8 cellular contexts compared by ENCODE assay signal in the genomic region with DNA sequence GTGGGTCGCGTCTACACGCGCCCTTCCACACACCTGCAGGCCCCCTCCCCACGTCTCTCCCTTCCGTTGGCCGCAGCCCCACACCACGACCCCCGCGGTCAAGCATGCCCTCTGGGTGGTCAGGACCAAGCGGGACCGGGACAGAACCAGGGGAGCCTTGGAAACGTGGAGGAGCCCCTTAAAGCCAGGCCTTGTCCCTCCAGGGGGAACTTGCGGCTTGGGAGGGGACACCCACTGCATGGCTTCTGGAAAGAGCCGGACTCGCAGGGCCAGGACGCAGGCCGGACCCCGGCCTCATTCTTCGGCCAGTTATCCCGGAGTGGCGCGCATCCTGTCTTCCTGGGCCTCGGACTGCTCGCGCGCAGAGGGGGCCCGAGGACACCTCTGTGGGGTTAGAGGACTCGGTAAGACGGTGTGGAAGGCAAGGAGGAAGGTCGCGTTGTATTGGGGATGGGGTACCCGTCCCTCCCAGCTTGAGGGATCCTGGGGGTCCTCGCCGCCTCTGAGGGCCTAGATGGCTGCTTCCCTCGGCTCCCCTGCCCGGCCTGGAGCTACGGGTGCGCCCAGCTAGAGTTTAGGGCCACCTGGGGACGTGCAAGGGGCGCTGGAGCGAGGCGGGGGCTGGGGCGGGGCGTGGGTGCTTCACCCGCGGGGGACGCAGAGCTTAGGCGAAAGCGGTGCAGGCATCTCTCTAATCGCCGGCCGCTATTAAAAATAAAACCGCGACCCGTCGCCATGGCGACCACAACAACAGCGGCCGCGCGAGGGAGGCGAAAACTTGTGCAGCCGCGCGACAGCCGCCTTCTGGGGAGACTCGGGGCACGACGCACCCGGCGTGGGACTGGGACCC. TPM values are rescaled to one million over a fixed set of nuclear protein-coding genes. Genes with fewer than 3 reads are reported as not detected.
DNase-seq lines count a peak whose midpoint lies in the region; ATAC-seq and TF ChIP-seq lines count a peak whose summit lies in the region.

No MANE protein-coding gene starts in this region.

- CTCF ChIA-PET in WTC11 (lab: Charles Lee) = interaction anchor here (0.6 to 2.2 kb wide), 3 partner anchors 83 to 240 kb away, joined by 3 to 5 read pairs (median 3); no protein-coding TSS in a partner anchor

- H3K36me3 Mint-ChIP-seq in WTC11 = no peaks in the 10 kb centered on the region; the same call in 1 of the 2 replicates

- no peak for ATAC-seq in WTC11

- TF ChIP-seq CTCF in WTC11 (IDR thresholded peaks at IDR 0.05) (no peak), cardiac muscle cell (IDR thresholded peaks at IDR 0.05; ENCODE audit: low read depth, low read length) (no peak)

- peaks cover 52% of the 10 kb centered on the region for H3K27me3 Mint-ChIP-seq in WTC11 (ENCODE audit: low read depth)

- POLR2A ChIA-PET in WTC11 (lab: Charles Lee) = no interaction called here

- peaks cover 11% of the 10 kb centered on the region for H3K4me1 Mint-ChIP-seq in WTC11

- H3K27ac ChIP-seq in cardiac muscle cell = no peak overlapping the region

- no peaks in the 10 kb centered on the region for H3K36me3 ChIP-seq in cardiac muscle cell

- H3K27me3 ChIP-seq in cardiac muscle cell = peaks cover 40% of the 10 kb centered on the region

- H3K9me3 ChIP-seq in cardiac muscle cell (ENCODE audit: low read depth) = no peaks in the 10 kb centered on the region

- H3K27ac Mint-ChIP-seq in WTC11 = no peak overlapping the region

- H3K9me3 Mint-ChIP-seq in WTC11 = no peaks in the 10 kb centered on the region

- peak overlapping the region; percentile 65 for H3K4me3 Mint-ChIP-seq in WTC11

- peaks cover 8% of the 10 kb centered on the region for H3K4me1 ChIP-seq in cardiac muscle cell (ENCODE audit: low read depth)

- peak overlapping the region; percentile 27 for H3K4me3 ChIP-seq in cardiac muscle cell

- DNase-seq in stimulated activated CD4-positive, alpha-beta T cell treated with anti-CD3 and anti-CD28 coated beads, Interleukin-15, amount 100 ng/mL, for 24 hours = peak; percentile 41
- no peak for DNase-seq in stimulated activated CD4-positive, alpha-beta T cell treated with anti-CD3 and anti-CD28 coated beads, Interleukin-12 subunit alpha, Interleukin-12 subunit beta, amount 100 ng/mL, for 4 hours
- DNase-seq in WTC11 (ENCODE audit: low spot score) (peak; percentile 55), cardiac muscle cell (ENCODE audit: low read depth in 1 of 2, low spot score in 1 of 2) (peak; percentile 53 to 65), retina (peak; percentile 63), GM19238 (ENCODE audit: insufficient read length, low spot score) (no peak), DMS114 treated with DMSO at 0.1 percent for 48 hours (lab: John Stamatoyannopoulos, UW; ENCODE audit: unreplicated experiment) (no peak)
- no peak for DNase-seq in activated CD4-positive, CD25-positive, alpha-beta regulatory T cell treated with anti-CD3 and anti-CD28 coated beads, Interleukin-2, amount 50 U/mL, for 72 hours

TF ChIP-seq in WTC11, 78 proteins besides CTCF, POLR2A, EP300 and RAD21:
- 0 out of 2 replicates have a peak, but pooled peaks have one; percentile 46 for TF ChIP-seq KAT7 (CRISPR knock-in tag; IDR thresholded peaks at IDR 0.05; ENCODE audit: borderline replicate concordance)
- TF ChIP-seq MXD4 (CRISPR knock-in tag; IDR thresholded peaks at IDR 0.05; ENCODE audit: borderline replicate concordance) = no peak

RNA-seq across cellular contexts. Expression of gene PDGFA, which starts 1.8 kb away (rescaled TPM):
- 114 to 131 TPM (median 129 TPM) in 3 replicates for total RNA-seq in WTC11 (2021)
- 22.0 and 25.6 TPM in 2 replicates for total RNA-seq in cardiac muscle cell
- 6.5 and 7.7 TPM in 2 replicates for polyA plus RNA-seq in cardiac muscle cell

Comparison
In these comparisons a context has a peak if more than half of its experiments do, and no peak if none do; other contexts are left out.
1. DNase-seq: peak in stimulated activated CD4-positive, alpha-beta T cell treated with anti-CD3 and anti-CD28 coated beads, Interleukin-15, amount 100 ng/mL, for 24 hours (single experiment), WTC11 (single experiment), cardiac muscle cell (2 of 2) and retina (single experiment); none in stimulated activated CD4-positive, alpha-beta T cell treated with anti-CD3 and anti-CD28 coated beads, Interleukin-12 subunit alpha, Interleukin-12 subunit beta, amount 100 ng/mL, for 4 hours (single experiment), GM19238 (single experiment), activated CD4-positive, CD25-positive, alpha-beta regulatory T cell treated with anti-CD3 and anti-CD28 coated beads, Interleukin-2, amount 50 U/mL, for 72 hours (single experiment) and DMS114 treated with DMSO at 0.1 percent for 48 hours (single experiment).